ENCODE assay signal across 22 cellular contexts in the genomic region with DNA sequence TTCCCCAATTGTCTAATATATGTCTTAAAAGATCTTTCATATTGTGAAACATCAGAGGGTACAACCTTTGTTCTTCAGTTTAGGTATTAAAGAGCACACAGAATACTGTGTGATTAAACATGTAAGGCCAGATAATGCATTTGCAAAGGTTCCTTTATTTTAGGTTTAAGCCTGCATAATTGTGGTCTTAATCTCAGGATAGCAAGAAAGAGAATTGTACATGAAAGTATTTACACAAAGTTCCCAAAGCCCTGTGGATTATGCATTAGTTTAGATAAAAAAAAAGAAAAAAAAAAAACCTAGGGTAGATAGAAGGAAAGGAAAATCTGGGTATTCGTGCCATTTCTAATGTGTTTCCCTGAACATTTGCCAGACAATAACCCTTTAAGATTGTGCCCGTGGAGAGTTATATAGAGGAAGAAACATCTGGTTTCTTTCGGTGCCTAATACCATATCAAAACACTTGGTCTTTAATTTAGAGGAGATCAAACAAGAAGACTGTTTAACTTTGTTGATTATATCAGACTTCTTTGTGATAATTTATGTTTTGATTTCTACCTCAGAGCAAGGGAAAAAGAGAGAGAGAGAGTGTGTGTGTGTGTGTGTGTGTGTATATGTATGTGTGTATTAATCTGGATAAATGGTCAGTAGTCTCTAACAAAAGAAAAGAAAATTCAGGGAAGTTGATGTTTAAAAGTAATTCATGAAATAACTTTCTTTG.
A peak's percentile ranks its signal among the peaks of the same experiment; 100 is the strongest.
DNase-seq lines count a peak whose midpoint lies in the region; ATAC-seq and TF ChIP-seq lines count a peak whose summit lies in the region.
"Had no signal": no experiment of that assay in that cellular context is flagged by ENCODE, and none has a peak within 500 bp of the region (broad histone marks: within the 10 kb centered on the region; RNA-seq: fewer than 3 reads in every experiment).

No MANE protein-coding gene starts in this region.

- H3K9me2 ChIP-seq in hepatocyte (replicated peaks; ENCODE audit: insufficient read depth): no peaks in the 10 kb centered on the region

- H3K36me3 ChIP-seq in hepatocyte (replicated peaks; ENCODE audit: insufficient read depth, low read depth) (no peaks in the 10 kb centered on the region), stomach (peaks cover 0 to 53% (median 42%) of the 10 kb centered on the region in 4 donors)

- no peak overlapping the region for H3K4me3 ChIP-seq in hepatocyte
- H3K4me3 ChIP-seq in stomach: no peak overlapping the region
- H3K4me3 ChIP-seq: adrenal gland, esophagus muscularis mucosa, spleen had no signal

- intact Hi-C loops in stomach (cut with DNase I; ENCODE audit: low total_unique reads): no loop called here

- TF ChIP-seq CTCF in VCaP (conservative IDR thresholded peaks at IDR 0.05) (no peak), hepatocyte (IDR thresholded peaks at IDR 0.05; ENCODE audit: poor library complexity) (no peak), stomach (IDR thresholded peaks at IDR 0.05) (no peak)

- peak overlapping the region; percentile 7 for H3K4me2 ChIP-seq in hepatocyte

- 30% methylated on average over 3 of the region's 3 CpGs for WGBS in hepatocyte (ENCODE audit: low lambda C conversion rate, missing lambda C conversion rate)
- 20 to 41% (median 24%) methylated on average over 3 of the region's 3 CpGs for WGBS in stomach, 5 donors

- TF ChIP-seq POLR2A in stomach (IDR thresholded peaks at IDR 0.05): no peak

- H3K79me2 ChIP-seq in hepatocyte: peaks cover 2% of the 10 kb centered on the region

- TF ChIP-seq EP300 in stomach (IDR thresholded peaks at IDR 0.05): no peak

- H2AFZ ChIP-seq in hepatocyte: no peak overlapping the region

- H3K9me3 ChIP-seq in hepatocyte (ENCODE audit: low read depth): no peaks in the 10 kb centered on the region
- no peaks in the 10 kb centered on the region for H3K9me3 ChIP-seq in stomach
- H3K9me3 ChIP-seq: adrenal gland, Caco-2, esophagus muscularis mucosa, spleen had no signal

- H3K27ac ChIP-seq in VCaP: peak overlapping the region; percentile 26; the same call in 1 of the 2 replicates
- peak overlapping the region; percentile 26 for H3K27ac ChIP-seq in hepatocyte
- peak overlapping the region in 3 of 5 donors; percentile 4 to 56 (median 18) for H3K27ac ChIP-seq in stomach
- H3K27ac ChIP-seq: 22Rv1, adrenal gland, esophagus muscularis mucosa, spleen had no signal

- H3K4me1 ChIP-seq in hepatocyte (ENCODE audit: insufficient read depth) (peaks cover 7% of the 10 kb centered on the region), stomach (peaks cover 3 to 33% (median 15%) of the 10 kb centered on the region in 4 donors)
- H3K4me1 ChIP-seq: Caco-2, spleen had no signal

- ATAC-seq in HG02938 (IDR thresholded peaks at IDR 0.05; ENCODE audit: unreplicated experiment) (no peak), GM21447 (IDR thresholded peaks at IDR 0.05; ENCODE audit: unreplicated experiment) (no peak)
- ATAC-seq: natural killer cell treated with Interleukin-12 subunit alpha and Interleukin-12 subunit beta and Interleukin-15 and Interleukin-18, amount 100 ng/mL, for 72 hours; stimulated activated naive CD8-positive, alpha-beta T cell treated with anti-CD3 and anti-CD28 coated beads, Interleukin-15, amount 100 ng/mL, for 72 hours; T-helper 17 cell had no signal

- H4K20me1 ChIP-seq in hepatocyte (ENCODE audit: insufficient read depth, poor library complexity, severe bottlenecking): peaks cover 4% of the 10 kb centered on the region

- H3K27me3 ChIP-seq in hepatocyte (no peaks in the 10 kb centered on the region), stomach (no peaks in the 10 kb centered on the region)
- H3K27me3 ChIP-seq: adrenal gland, esophagus muscularis mucosa, spleen had no signal

- DNase-seq in NCI-H748 (lab: John Stamatoyannopoulos, UW; ENCODE audit: unreplicated experiment) (peak; percentile 63), NCI-H748 treated with DMSO at 0.1 percent for 48 hours (lab: John Stamatoyannopoulos, UW) (no peak), hepatocyte (ENCODE audit: low spot score) (no peak), stomach (no peak), dedifferentiated amniotic fluid mesenchymal stem cell (ENCODE audit: extremely low spot score) (no peak)
- DNase-seq: activated CD4-positive, alpha-beta T cell treated with anti-CD3 and anti-CD28 coated beads, Interleukin-2, amount 50 U/mL, for 1 hour; activated effector memory CD4-positive, alpha-beta T cell treated with Interleukin-2 at 50 U/mL for 16 hours; adrenal gland; effector CD4-positive, alpha-beta T cell; NCI-H526; OCI-M1; spleen; stimulated activated CD4-positive, alpha-beta T cell treated with anti-CD3 and anti-CD28 coated beads, Interleukin-4, amount 100 ng/mL, for 4 hours; stimulated activated naive CD8-positive, alpha-beta T cell treated with anti-CD3 and anti-CD28 coated beads, Interleukin-15, amount 100 ng/mL, for 72 hours; T-helper 17 cell had no signal
